In the genomic region with DNA sequence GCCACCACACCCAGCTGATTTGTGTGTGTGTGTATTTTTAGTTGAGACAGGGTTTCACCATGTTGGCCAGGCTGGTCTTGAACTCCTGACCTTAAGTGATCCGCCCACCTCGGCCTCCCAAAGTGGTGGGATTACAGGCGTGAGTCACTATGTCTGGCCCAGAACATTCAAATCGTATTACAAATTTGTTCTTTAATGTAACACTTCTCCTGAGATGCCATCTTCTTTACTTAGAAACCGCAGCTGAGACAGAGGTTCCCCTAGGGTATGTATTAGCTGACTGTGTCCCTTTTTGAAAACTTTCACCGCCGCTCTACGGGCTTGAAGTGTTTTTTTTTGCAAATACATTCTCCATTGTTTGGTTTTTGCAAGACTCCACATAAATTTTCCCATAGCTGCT, we compare ENCODE assay signal across 25 cellular contexts.
DNase-seq lines count a peak whose midpoint lies in the region; ATAC-seq and TF ChIP-seq lines count a peak whose summit lies in the region.
"Had no signal": no experiment of that assay in that cellular context is flagged by ENCODE, and none has a peak within 500 bp of the region (broad histone marks: within the 10 kb centered on the region; RNA-seq: fewer than 3 reads in every experiment).

No MANE protein-coding gene starts in this region.

- H3K4me1 ChIP-seq in RWPE2 (ENCODE audit: insufficient read depth, poor library complexity, severe bottlenecking), result peaks cover 27% of the 10 kb centered on the region
- H3K4me1 ChIP-seq: colonic mucosa, tibial artery, vagina had no signal

- 0 out of 3 replicates have a peak, but pooled peaks have one; percentile 5 for ATAC-seq in RWPE2 (ENCODE audit: low read depth)
- ATAC-seq in GM19467 (IDR thresholded peaks at IDR 0.05; ENCODE audit: unreplicated experiment), result no peak
- ATAC-seq: activated CD8-positive, alpha-beta T cell treated with anti-CD3 and anti-CD28 coated beads, Interleukin-2, amount 10 ng/mL, durations not matched to agents 7 days and 5 days; heart left ventricle; sciatic nerve had no signal

- H3K27me3 ChIP-seq in RWPE2 (ENCODE audit: insufficient read depth, poor library complexity, severe bottlenecking), result no peaks in the 10 kb centered on the region
- H3K27me3 ChIP-seq: colonic mucosa, vagina had no signal

- H3K4me3 ChIP-seq in RWPE2 (ENCODE audit: severe bottlenecking), result no peak overlapping the region
- no peak overlapping the region for H3K4me3 ChIP-seq in epithelial cell of esophagus (ENCODE audit: low read length)
- no peak overlapping the region for H3K4me3 ChIP-seq in skeletal muscle cell (ENCODE audit: low read depth, low read length)
- H3K4me3 ChIP-seq: colonic mucosa, HAP-1, heart left ventricle, tibial artery, vagina had no signal

- H3K27ac ChIP-seq in RWPE2 (ENCODE audit: poor library complexity, severe bottlenecking), result no peak overlapping the region
- H3K27ac ChIP-seq: colonic mucosa, heart left ventricle, tibial artery, vagina had no signal

- TF ChIP-seq CTCF in RWPE2 (IDR thresholded peaks at IDR 0.05; ENCODE audit: poor library complexity, severe bottlenecking), result no peak
- TF ChIP-seq CTCF in epithelial cell of esophagus (IDR thresholded peaks at IDR 0.05; ENCODE audit: insufficient read depth, low read depth, low read length, missing control alignments), result no peak

- 0 out of 2 replicates have a peak, but pooled peaks cover 10% of the 10 kb centered on the region for H3K36me3 ChIP-seq in RWPE2 (ENCODE audit: low read depth)
- H3K36me3 ChIP-seq: colonic mucosa, HAP-1, heart left ventricle, tibial artery, vagina had no signal

- H3K9me3 ChIP-seq in RWPE2 (ENCODE audit: severe bottlenecking), result no peaks in the 10 kb centered on the region
- H3K9me3 ChIP-seq: colonic mucosa, HAP-1, heart left ventricle, tibial artery, vagina had no signal

- DNase-seq in HT1080 (ENCODE audit: low read depth), result peak; percentile 68
- peak; percentile 62 for DNase-seq in RWPE2 (ENCODE audit: low spot score)
- peak; percentile 11 for DNase-seq in epithelial cell of esophagus (ENCODE audit: low read depth)
- DNase-seq in skeletal muscle cell (ENCODE audit: low read depth), result peak; percentile 55
- DNase-seq in DMS153 treated with DMSO at 0.1 percent for 48 hours (lab: John Stamatoyannopoulos, UW; ENCODE audit: unreplicated experiment), result no peak
- DNase-seq in SIG-M5 (lab: John Stamatoyannopoulos, UW), result no peak
- DNase-seq: activated CD8-positive, alpha-beta T cell treated with anti-CD3 and anti-CD28 coated beads, Interleukin-2, amount 10 ng/mL, durations not matched to agents 7 days and 5 days; activated naive CD4-positive, alpha-beta T cell treated with anti-CD3 and anti-CD28 coated beads, Interleukin-2, amount 50 U/mL, for 16 hours; activated T-cell treated with anti-CD3 and anti-CD28 coated beads for 4 hours; amygdala; colonic mucosa; effector CD4-positive, alpha-beta T cell; heart left ventricle; kidney; naive B cell; NCI-H1105; NCI-H1930; NCI-H2171 treated with DMSO at 0.1 percent for 48 hours; NCI-H510A treated with DMSO at 0.1 percent for 48 hours; stimulated activated CD4-positive, alpha-beta T cell treated with anti-CD3 and anti-CD28 coated beads, Interleukin-4, amount 100 ng/mL, for 1 hour; tibial artery had no signal

Comparison
In these comparisons a context has a peak if more than half of its experiments do, and no peak if none do; other contexts are left out.
1. DNase-seq: peak in HT1080 (single experiment), RWPE2 (single experiment), epithelial cell of esophagus (single experiment) and skeletal muscle cell (single experiment); none in DMS153 treated with DMSO at 0.1 percent for 48 hours (single experiment) and SIG-M5 (single experiment).